ENCODE assay signal across 1 cellular context in genomic region chr6:147970970-147971369, GRCh38.
TF ChIP-seq lines count a peak whose summit lies in the region.

No MANE protein-coding gene starts in this region.

TF ChIP-seq in GM23338, 12 proteins besides CTCF, POLR2A, EP300 and RAD21 (continued from another document):
- TF ChIP-seq REST (IDR thresholded peaks at IDR 0.05; ENCODE audit: unreplicated experiment) (no peak), ZNF331 (CRISPR knock-in tag; IDR thresholded peaks at IDR 0.05; ENCODE audit: low read depth) (no peak), NANOG (IDR thresholded peaks at IDR 0.05; ENCODE audit: borderline replicate concordance) (no peak), JUNB (IDR thresholded peaks at IDR 0.05; ENCODE audit: unreplicated experiment) (no peak), EZH2phosphoT487 (IDR thresholded peaks at IDR 0.05; ENCODE audit: unreplicated experiment) (no peak), ZNF462 (CRISPR knock-in tag; IDR thresholded peaks at IDR 0.05) (no peak), ETS1 (IDR thresholded peaks at IDR 0.05) (no peak)
TF ChIP-seq in GM23338: peak in this region for 0.
